Comparison of ENCODE assay signal across 17 cellular contexts in the genomic region with DNA sequence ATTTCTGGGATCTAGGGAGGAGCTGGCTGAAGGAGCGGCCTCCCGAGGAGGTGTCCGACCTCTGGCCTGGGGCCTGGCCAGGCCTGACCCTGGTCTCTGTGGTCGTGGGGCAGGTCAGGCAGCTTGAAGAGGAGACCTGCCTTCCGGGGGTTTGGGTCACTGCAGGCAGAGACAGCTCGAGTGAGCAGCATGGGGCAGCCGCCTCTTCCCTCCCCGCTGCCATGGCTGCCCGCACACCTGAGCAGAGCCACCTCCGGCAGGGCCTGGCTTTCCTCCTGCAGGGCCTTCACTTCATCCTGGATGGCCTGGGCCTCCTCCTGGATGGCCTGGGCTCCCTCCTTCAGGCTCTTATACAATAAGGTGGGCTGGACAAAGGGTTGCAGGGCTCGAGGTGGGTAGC.
"Had no signal": no experiment of that assay in that cellular context is flagged by ENCODE, and none has a peak within 500 bp of the region (broad histone marks: within the 10 kb centered on the region; RNA-seq: fewer than 3 reads in every experiment).

No MANE protein-coding gene starts in this region.

- DNase-seq: activated CD4-positive, alpha-beta T cell treated with anti-CD3 and anti-CD28 coated beads, Interleukin-2, amount 10 ng/mL, durations not matched to agents 7 days and 5 days; activated CD4-positive, CD25-positive, alpha-beta regulatory T cell; activated CD8-positive, alpha-beta memory T cell treated with anti-CD3 and anti-CD28 coated beads for 24 hours; activated gamma-delta T cell treated with Interleukin-2 at 50 U/mL for 16 hours; amniotic stem cell; central memory CD4-positive, alpha-beta T cell; colonic mucosa; mesenchymal stem cell; natural killer cell; occipital lobe; small intestine; stimulated activated CD4-positive, alpha-beta T cell treated with anti-CD3 and anti-CD28 coated beads, Interleukin-4, amount 100 ng/mL, for 4 hours; stimulated activated CD8-positive, alpha-beta memory T cell treated with anti-CD3 and anti-CD28 coated beads, Interleukin-4, amount 100 ng/mL, for 48 hours; stimulated activated naive CD4-positive, alpha-beta T cell treated with Interleukin-2 at 50 U/mL for 16 hours; upper lobe of right lung had no signal

- H3K27me3 ChIP-seq: colonic mucosa, upper lobe of right lung had no signal

- H3K4me3 ChIP-seq: colonic mucosa, upper lobe of right lung had no signal

- ATAC-seq: natural killer cell, upper lobe of right lung had no signal

- H3K9me3 ChIP-seq: colonic mucosa, upper lobe of right lung had no signal

- H3K27ac ChIP-seq: colonic mucosa, upper lobe of right lung had no signal

- H3K36me3 ChIP-seq: colonic mucosa, upper lobe of right lung had no signal

- FAIRE-seq: endometrium, small intestine, TTC549 had no signal

- H3K4me1 ChIP-seq: colonic mucosa, upper lobe of right lung had no signal
